ENCODE assay signal across 9 cellular contexts in genomic region chr4:67714248-67714583, GRCh38. TPM values are rescaled to one million over a fixed set of nuclear protein-coding genes. Genes with fewer than 3 reads are reported as not detected.
DNase-seq lines count a peak whose midpoint lies in the region; ATAC-seq and TF ChIP-seq lines count a peak whose summit lies in the region.
"Had no signal": no experiment of that assay in that cellular context is flagged by ENCODE, and none has a peak within 500 bp of the region (broad histone marks: within the 10 kb centered on the region; RNA-seq: fewer than 3 reads in every experiment).

No MANE protein-coding gene starts in this region.

- CTCF ChIA-PET in activated CD8-positive, alpha-beta T cell treated with anti-CD3 and anti-CD28 coated beads for 36 hours (lab: Charles Lee) = interaction anchor here (0.7 to 1.5 kb wide), 3 partner anchors 13 to 33 kb away, joined by 3 to 6 read pairs (median 6); partner anchors contain the start of gene UBA6
- CTCF ChIA-PET in activated CD8-positive, alpha-beta T cell treated with anti-CD3 and anti-CD28 coated beads, Interleukin-2, amount 10 ng/mL, durations not matched to agents 7 days and 5 days (lab: Charles Lee) = interaction anchor here (0.7 to 3.1 kb wide), 2 partner anchors 25 to 32 kb away, joined by 3 to 16 read pairs; no protein-coding TSS in a partner anchor

- H3K36me3 Mint-ChIP-seq in activated CD8-positive, alpha-beta T cell treated with anti-CD3 and anti-CD28 coated beads for 36 hours (ENCODE audit: low read depth) = peaks cover 26% of the 10 kb centered on the region
- peaks cover 33% of the 10 kb centered on the region for H3K36me3 Mint-ChIP-seq in activated CD8-positive, alpha-beta T cell treated with anti-CD3 and anti-CD28 coated beads, Interleukin-2, amount 10 ng/mL, durations not matched to agents 7 days and 5 days (ENCODE audit: low read depth)
- peaks cover 13% of the 10 kb centered on the region for H3K36me3 Mint-ChIP-seq in activated T-cell treated with anti-CD3 and anti-CD28 coated beads, Interleukin-2, amount 50 U/mL, for 4 hours (ENCODE audit: insufficient read depth)

- POLR2A ChIA-PET in activated CD8-positive, alpha-beta T cell treated with anti-CD3 and anti-CD28 coated beads for 36 hours (lab: Charles Lee) = interaction anchor here (2.3 kb wide), 1 partner anchor 13 kb away, joined by 6 read pairs; the partner anchor contains the start of gene UBA6
- POLR2A ChIA-PET in activated CD8-positive, alpha-beta T cell treated with anti-CD3 and anti-CD28 coated beads, Interleukin-2, amount 10 ng/mL, durations not matched to agents 7 days and 5 days (lab: Charles Lee) = interaction anchor here (0.6 to 1.7 kb wide), 3 partner anchors 13 to 99 kb away, joined by 3 to 7 read pairs (median 3); partner anchors contain the start of gene UBA6

- H3K27ac Mint-ChIP-seq in activated CD8-positive, alpha-beta T cell treated with anti-CD3 and anti-CD28 coated beads for 36 hours = peak overlapping the region; percentile 90
- no peak overlapping the region for H3K27ac Mint-ChIP-seq in activated CD8-positive, alpha-beta T cell treated with anti-CD3 and anti-CD28 coated beads, Interleukin-2, amount 10 ng/mL, durations not matched to agents 7 days and 5 days

- H3K9me3 Mint-ChIP-seq in activated CD8-positive, alpha-beta T cell treated with anti-CD3 and anti-CD28 coated beads for 36 hours = peaks cover 1% of the 10 kb centered on the region
- H3K9me3 Mint-ChIP-seq in activated CD8-positive, alpha-beta T cell treated with anti-CD3 and anti-CD28 coated beads, Interleukin-2, amount 10 ng/mL, durations not matched to agents 7 days and 5 days (ENCODE audit: insufficient read depth) = peaks cover 1% of the 10 kb centered on the region
- no peaks in the 10 kb centered on the region for H3K9me3 Mint-ChIP-seq in activated T-cell treated with anti-CD3 and anti-CD28 coated beads, Interleukin-2, amount 50 U/mL, for 4 hours

- no peaks in the 10 kb centered on the region for H3K27me3 Mint-ChIP-seq in activated CD8-positive, alpha-beta T cell treated with anti-CD3 and anti-CD28 coated beads for 36 hours
- no peaks in the 10 kb centered on the region for H3K27me3 Mint-ChIP-seq in activated CD8-positive, alpha-beta T cell treated with anti-CD3 and anti-CD28 coated beads, Interleukin-2, amount 10 ng/mL, durations not matched to agents 7 days and 5 days (ENCODE audit: low read depth)
- no peaks in the 10 kb centered on the region for H3K27me3 Mint-ChIP-seq in activated T-cell treated with anti-CD3 and anti-CD28 coated beads, Interleukin-2, amount 50 U/mL, for 4 hours (ENCODE audit: low read depth)

- H3K4me3 Mint-ChIP-seq in activated CD8-positive, alpha-beta T cell treated with anti-CD3 and anti-CD28 coated beads for 36 hours = peak overlapping the region; percentile 46
- no peak overlapping the region for H3K4me3 Mint-ChIP-seq in activated CD8-positive, alpha-beta T cell treated with anti-CD3 and anti-CD28 coated beads, Interleukin-2, amount 10 ng/mL, durations not matched to agents 7 days and 5 days
- no peak overlapping the region for H3K4me3 Mint-ChIP-seq in activated T-cell treated with anti-CD3 and anti-CD28 coated beads, Interleukin-2, amount 50 U/mL, for 4 hours

- intact Hi-C loops in activated CD8-positive, alpha-beta T cell treated with anti-CD3 and anti-CD28 coated beads for 36 hours (cut with micrococcal nuclease) = no loop called here

- no peak for TF ChIP-seq CTCF in activated CD8-positive, alpha-beta T cell treated with anti-CD3 and anti-CD28 coated beads for 36 hours (IDR thresholded peaks at IDR 0.05)

- H3K4me1 Mint-ChIP-seq in activated CD8-positive, alpha-beta T cell treated with anti-CD3 and anti-CD28 coated beads for 36 hours (ENCODE audit: low read depth) = peaks cover 35% of the 10 kb centered on the region
- H3K4me1 Mint-ChIP-seq in activated CD8-positive, alpha-beta T cell treated with anti-CD3 and anti-CD28 coated beads, Interleukin-2, amount 10 ng/mL, durations not matched to agents 7 days and 5 days (ENCODE audit: low read depth) = peaks cover 18% of the 10 kb centered on the region
- peaks cover 14% of the 10 kb centered on the region for H3K4me1 Mint-ChIP-seq in activated T-cell treated with anti-CD3 and anti-CD28 coated beads, Interleukin-2, amount 50 U/mL, for 4 hours (ENCODE audit: low read depth)

- peak; percentile 99 for ATAC-seq in activated CD8-positive, alpha-beta T cell treated with anti-CD3 and anti-CD28 coated beads for 36 hours
- no peak for ATAC-seq in activated CD8-positive, alpha-beta T cell treated with anti-CD3 and anti-CD28 coated beads, Interleukin-2, amount 10 ng/mL, durations not matched to agents 7 days and 5 days
- ATAC-seq in HG02798 (IDR thresholded peaks at IDR 0.05; ENCODE audit: poor library complexity, unreplicated experiment) = peak; percentile 73
- peak; percentile 74 to 81 for ATAC-seq in activated T-cell treated with anti-CD3 and anti-CD28 coated beads, Interleukin-2, amount 50 U/mL, for 4 hours

- peak; percentile 82 for DNase-seq in activated CD8-positive, alpha-beta T cell treated with anti-CD3 and anti-CD28 coated beads for 36 hours
- no peak for DNase-seq in activated CD8-positive, alpha-beta T cell treated with anti-CD3 and anti-CD28 coated beads, Interleukin-2, amount 10 ng/mL, durations not matched to agents 7 days and 5 days
- no peak for DNase-seq in activated T-cell treated with anti-CD3 and anti-CD28 coated beads, Interleukin-2, amount 50 U/mL, for 4 hours
- peak; percentile 15 to 19 for DNase-seq in stimulated activated CD8-positive, alpha-beta memory T cell treated with anti-CD3 and anti-CD28 coated beads, Interleukin-7, amount 100 ng/mL, for 48 hours (ENCODE audit: extremely low read depth in 1 of 2, low read depth in 1 of 2)
- DNase-seq in NCI-H1694 treated with DMSO at 0.1 percent for 48 hours (lab: John Stamatoyannopoulos, UW) = no peak
- DNase-seq in DMS79 (lab: John Stamatoyannopoulos, UW) = no peak
- DNase-seq in GF-D8 (lab: John Stamatoyannopoulos, UW) = no peak
- DNase-seq: MG63 had no signal

RNA-seq across cellular contexts. Expression of gene UBA6, which starts 13.3 kb away (rescaled TPM):
- 10 to 100 TPM; 81.2 to 87.5 TPM for total RNA-seq in activated CD8-positive, alpha-beta T cell treated with anti-CD3 and anti-CD28 coated beads for 36 hours
- total RNA-seq in activated CD8-positive, alpha-beta T cell treated with anti-CD3 and anti-CD28 coated beads, Interleukin-2, amount 10 ng/mL, durations not matched to agents 7 days and 5 days = 10 to 100 TPM; 90.8 to 91.1 TPM
- total RNA-seq in activated T-cell treated with anti-CD3 and anti-CD28 coated beads, Interleukin-2, amount 50 U/mL, for 4 hours = 10 to 100 TPM; 51.1 to 72.5 (median 63.6) TPM

RNA-seq across cellular contexts. Expression of gene GNRHR, which starts 40.0 kb away (rescaled TPM):
- not detected for total RNA-seq in activated CD8-positive, alpha-beta T cell treated with anti-CD3 and anti-CD28 coated beads for 36 hours
- total RNA-seq in activated CD8-positive, alpha-beta T cell treated with anti-CD3 and anti-CD28 coated beads, Interleukin-2, amount 10 ng/mL, durations not matched to agents 7 days and 5 days = not detected
- not detected for total RNA-seq in activated T-cell treated with anti-CD3 and anti-CD28 coated beads, Interleukin-2, amount 50 U/mL, for 4 hours

Comparison
In these comparisons a context has a peak if more than half of its experiments do, and no peak if none do; other contexts are left out.
1. DNase-seq: peak in activated CD8-positive, alpha-beta T cell treated with anti-CD3 and anti-CD28 coated beads for 36 hours (single experiment) and stimulated activated CD8-positive, alpha-beta memory T cell treated with anti-CD3 and anti-CD28 coated beads, Interleukin-7, amount 100 ng/mL, for 48 hours (2 of 2); none in activated CD8-positive, alpha-beta T cell treated with anti-CD3 and anti-CD28 coated beads, Interleukin-2, amount 10 ng/mL, durations not matched to agents 7 days and 5 days (single experiment), activated T-cell treated with anti-CD3 and anti-CD28 coated beads, Interleukin-2, amount 50 U/mL, for 4 hours (single experiment), NCI-H1694 treated with DMSO at 0.1 percent for 48 hours (single experiment), DMS79 (single experiment) and GF-D8 (single experiment).